ENCODE assay signal across 24 cellular contexts in genomic region chr2:69768217-69768616, GRCh38. TPM values are rescaled to one million over a fixed set of nuclear protein-coding genes. Genes with fewer than 3 reads are reported as not detected.
DNase-seq lines count a peak whose midpoint lies in the region; ATAC-seq lines count a peak whose summit lies in the region.
"Had no signal": no experiment of that assay in that cellular context is flagged by ENCODE, and none has a peak within 500 bp of the region (broad histone marks: within the 10 kb centered on the region; RNA-seq: fewer than 3 reads in every experiment).

No MANE protein-coding gene starts in this region.

- H3K18ac ChIP-seq in mesenchymal stem cell (ENCODE audit: low read depth in 1 of 2, low read length in 2 of 2): peak overlapping the region in 1 of 2 experiments; percentile 79

- H3K36me3 Mint-ChIP-seq in stimulated activated effector memory CD8-positive, alpha-beta T cell treated with anti-CD3 and anti-CD28 coated beads, Interleukin-12 subunit alpha, Interleukin-12 subunit beta, amount 100 ng/mL, for 72 hours: no peaks in the 10 kb centered on the region

- no peak for ATAC-seq in stimulated activated effector memory CD8-positive, alpha-beta T cell treated with anti-CD3 and anti-CD28 coated beads, Interleukin-12 subunit alpha, Interleukin-12 subunit beta, amount 100 ng/mL, for 72 hours
- ATAC-seq in HG03520 (IDR thresholded peaks at IDR 0.05; ENCODE audit: unreplicated experiment): no peak
- ATAC-seq: esophagus mucosa; gastroesophageal sphincter; K562; stimulated activated naive B cell treated with anti-CD40 and anti-IgM and Interleukin-4, amounts not matched to agents 10 μg/mL and 1 μg/mL and 100 μg/mL, for 72 hours had no signal

- no peak overlapping the region for H2BK5ac ChIP-seq in mesenchymal stem cell (ENCODE audit: low read depth, low read length, poor library complexity, severe bottlenecking)

- H2BK12ac ChIP-seq in mesenchymal stem cell (ENCODE audit: low read length in 2 of 2): peak overlapping the region; percentile 75 to 92

- no peak overlapping the region for H3K27ac ChIP-seq in mesenchymal stem cell (ENCODE audit: low read length, poor library complexity, severe bottlenecking)
- H3K27ac ChIP-seq: SJSA1 had no signal

- no peak overlapping the region for H3K4me3 ChIP-seq in mesenchymal stem cell (ENCODE audit: insufficient read depth in 1 of 2, low read depth in 1 of 2, low read length in 2 of 2)
- H3K4me3 ChIP-seq: gastroesophageal sphincter, GM23248, K562, lung, SJSA1 had no signal

- DNase-seq in HT-29 (ENCODE audit: low spot score) (peak; percentile 46), NCI-H526 treated with DMSO at 0.1 percent for 48 hours (lab: John Stamatoyannopoulos, UW) (peak; percentile 19), mesenchymal stem cell (no peak), ACHN (no peak)
- no peak for DNase-seq in stimulated activated effector memory CD8-positive, alpha-beta T cell treated with anti-CD3 and anti-CD28 coated beads, Interleukin-12 subunit alpha, Interleukin-12 subunit beta, amount 100 ng/mL, for 72 hours (ENCODE audit: low spot score in 2 of 2)
- DNase-seq in activated CD4-positive, CD25-positive, alpha-beta regulatory T cell (lab: John Stamatoyannopoulos, UW): no peak
- DNase-seq: activated CD8-positive, alpha-beta memory T cell treated with anti-CD3 and anti-CD28 coated beads for 24 hours; activated naive CD4-positive, alpha-beta T cell; activated T-cell treated with anti-CD3 and anti-CD28 coated beads, Interleukin-2, amount 50 U/mL, for 24 hours; amniotic stem cell; CD4-positive, alpha-beta T cell; DMS53; GM23248; NCI-H1436; NCI-H524; nucleus accumbens; stimulated activated CD4-positive, alpha-beta T cell treated with anti-CD3 and anti-CD28 coated beads, Interleukin-2, amount 100 ng/mL, for 48 hours; stimulated activated naive B cell treated with anti-CD40 and anti-IgM and Interleukin-4, amounts not matched to agents 10 μg/mL and 1 μg/mL and 100 μg/mL, for 72 hours had no signal

- no peaks in the 10 kb centered on the region for H3K27me3 ChIP-seq in mesenchymal stem cell (ENCODE audit: control insufficient read depth in 1 of 2, insufficient read depth in 1 of 2, low read length in 2 of 2)
- H3K27me3 ChIP-seq: gastroesophageal sphincter, SJSA1 had no signal

- no peak overlapping the region for H4K8ac ChIP-seq in mesenchymal stem cell (ENCODE audit: low read length)

- in situ Hi-C loops in ACHN (cut with HindIII; ENCODE audit: low pct_ligation_motif_present, low pct_unique_long_range_greater_than_20kb, low sequenced_read_pairs): no loop called here

- no peaks in the 10 kb centered on the region for H3K9me3 ChIP-seq in mesenchymal stem cell (ENCODE audit: control insufficient read depth, low read length)
- H3K9me3 ChIP-seq: gastroesophageal sphincter, SJSA1 had no signal

- no peak overlapping the region for H3K9ac ChIP-seq in mesenchymal stem cell (ENCODE audit: low read length)

- no peak overlapping the region for H2BK15ac ChIP-seq in mesenchymal stem cell (ENCODE audit: low read depth, poor library complexity, severe bottlenecking)

- peaks cover 8% of the 10 kb centered on the region for H3K79me1 ChIP-seq in mesenchymal stem cell (replicated peaks; ENCODE audit: low read length, poor library complexity, severe bottlenecking)

- H3K4me1 ChIP-seq in mesenchymal stem cell (ENCODE audit: control insufficient read depth, insufficient read depth, low read depth, low read length): peaks cover 21% of the 10 kb centered on the region

- no peak overlapping the region for H3K14ac ChIP-seq in mesenchymal stem cell (ENCODE audit: low read length in 2 of 2)

- H3K4me1 Mint-ChIP-seq in stimulated activated effector memory CD8-positive, alpha-beta T cell treated with anti-CD3 and anti-CD28 coated beads, Interleukin-12 subunit alpha, Interleukin-12 subunit beta, amount 100 ng/mL, for 72 hours: peaks cover 58% of the 10 kb centered on the region

- peak overlapping the region; percentile 81 for H3K27ac Mint-ChIP-seq in stimulated activated effector memory CD8-positive, alpha-beta T cell treated with anti-CD3 and anti-CD28 coated beads, Interleukin-12 subunit alpha, Interleukin-12 subunit beta, amount 100 ng/mL, for 72 hours
- H3K27ac Mint-ChIP-seq: activated T-cell treated with anti-CD3 and anti-CD28 coated beads, Interleukin-2, amount 50 U/mL, for 24 hours; CD4-positive, alpha-beta T cell had no signal

- no peak overlapping the region for H3K4me2 ChIP-seq in mesenchymal stem cell (ENCODE audit: low read length, poor library complexity, severe bottlenecking)

- H3K9me3 Mint-ChIP-seq in stimulated activated effector memory CD8-positive, alpha-beta T cell treated with anti-CD3 and anti-CD28 coated beads, Interleukin-12 subunit alpha, Interleukin-12 subunit beta, amount 100 ng/mL, for 72 hours: no peaks in the 10 kb centered on the region
- H3K9me3 Mint-ChIP-seq: activated T-cell treated with anti-CD3 and anti-CD28 coated beads, Interleukin-2, amount 50 U/mL, for 24 hours; CD4-positive, alpha-beta T cell; stimulated activated naive B cell treated with anti-CD40 and anti-IgM and Interleukin-4, amounts not matched to agents 10 μg/mL and 1 μg/mL and 100 μg/mL, for 72 hours had no signal

- no peak overlapping the region for H2AFZ ChIP-seq in mesenchymal stem cell (ENCODE audit: low read depth, low read length)

- H2AK5ac ChIP-seq in mesenchymal stem cell (ENCODE audit: low read length, severe bottlenecking): no peak overlapping the region

- no peak overlapping the region for H3K23ac ChIP-seq in mesenchymal stem cell (ENCODE audit: low read length in 2 of 2)

- H3K4ac ChIP-seq in mesenchymal stem cell (ENCODE audit: low read depth in 1 of 2, low read length in 2 of 2): peak overlapping the region in 1 of 2 experiments; percentile 24

- H3K4me3 Mint-ChIP-seq in stimulated activated effector memory CD8-positive, alpha-beta T cell treated with anti-CD3 and anti-CD28 coated beads, Interleukin-12 subunit alpha, Interleukin-12 subunit beta, amount 100 ng/mL, for 72 hours: no peak overlapping the region
- H3K4me3 Mint-ChIP-seq: activated T-cell treated with anti-CD3 and anti-CD28 coated beads, Interleukin-2, amount 50 U/mL, for 24 hours; CD4-positive, alpha-beta T cell; stimulated activated naive B cell treated with anti-CD40 and anti-IgM and Interleukin-4, amounts not matched to agents 10 μg/mL and 1 μg/mL and 100 μg/mL, for 72 hours had no signal

- WGBS in mesenchymal stem cell: 98% methylated on average over 5 of the region's 5 CpGs

- peak overlapping the region; percentile 74 for H4K91ac ChIP-seq in mesenchymal stem cell (ENCODE audit: low read length)

- H2BK120ac ChIP-seq in mesenchymal stem cell (ENCODE audit: low read depth, low read length): no peak overlapping the region

- H3K36me3 ChIP-seq in mesenchymal stem cell (ENCODE audit: control insufficient read depth in 1 of 2, insufficient read depth in 2 of 2, low read depth in 1 of 2, low read length in 2 of 2): peaks cover 10 to 17% of the 10 kb centered on the region in 2 experiments
- H3K36me3 ChIP-seq: gastroesophageal sphincter had no signal

RNA-seq across cellular contexts. Expression of gene ANXA4, which starts 26.3 kb away (rescaled TPM):
- 460 and 510 TPM in 2 replicates for total RNA-seq in HT-29 (2014; rRNA removed; shearing (Covaris generic))
- 99.3 TPM for polyA plus RNA-seq in mesenchymal stem cell (2013, experiment 1 of 2)
- polyA plus RNA-seq in mesenchymal stem cell (2013, experiment 2 of 2): 95.9 TPM

Comparison
In these comparisons a context has a peak if more than half of its experiments do, and no peak if none do; other contexts are left out.
1. DNase-seq: peak in HT-29 (single experiment) and NCI-H526 treated with DMSO at 0.1 percent for 48 hours (single experiment); none in mesenchymal stem cell (single experiment), stimulated activated effector memory CD8-positive, alpha-beta T cell treated with anti-CD3 and anti-CD28 coated beads, Interleukin-12 subunit alpha, Interleukin-12 subunit beta, amount 100 ng/mL, for 72 hours (0 of 2), ACHN (single experiment) and activated CD4-positive, CD25-positive, alpha-beta regulatory T cell (0 of 4).